Comparison of ENCODE assay signal across 8 cellular contexts in the genomic region with DNA sequence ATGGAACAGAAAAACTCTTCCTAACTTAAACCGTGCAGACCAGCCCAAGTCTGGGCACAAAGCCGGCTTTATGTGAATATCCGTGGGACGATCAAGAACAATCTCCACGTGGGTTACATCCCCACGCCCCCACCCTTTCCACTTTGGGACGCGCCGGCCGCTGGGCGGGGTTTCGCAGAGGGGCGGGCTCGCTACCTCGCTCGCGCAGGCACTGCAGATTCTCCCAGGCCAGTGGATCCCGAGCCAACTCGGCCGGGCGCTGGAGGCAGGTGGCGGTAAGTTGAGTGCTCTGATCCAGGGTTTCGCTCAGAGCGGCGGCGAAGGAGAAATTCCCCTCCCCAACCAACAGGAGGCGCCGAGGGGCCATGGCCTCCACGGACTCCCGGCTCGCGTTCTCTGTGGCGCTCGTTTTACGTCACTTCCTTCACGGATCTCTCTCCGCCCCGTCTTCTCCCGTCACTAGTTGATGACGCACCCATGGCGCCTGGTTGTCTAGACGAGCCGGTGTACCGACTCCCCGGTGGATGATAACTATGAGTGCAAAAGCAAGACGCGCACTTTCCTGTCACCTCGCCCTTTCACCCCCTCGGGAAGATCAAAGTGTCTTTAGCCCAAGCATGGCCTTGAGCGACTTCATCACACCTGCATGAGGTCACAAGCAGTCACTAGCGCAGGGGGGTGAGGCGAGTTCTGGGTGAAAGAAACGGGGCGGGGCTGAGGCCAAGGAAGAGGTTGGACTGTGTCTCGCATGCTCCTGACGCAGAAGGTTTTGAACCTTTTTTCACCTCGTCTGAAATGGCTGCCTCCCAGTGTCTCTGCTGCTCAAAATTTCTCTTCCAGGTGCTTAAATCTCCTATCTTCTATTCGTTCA. TPM values are rescaled to one million over a fixed set of nuclear protein-coding genes. Genes with fewer than 3 reads are reported as not detected.
DNase-seq lines count a peak whose midpoint lies in the region; ATAC-seq and TF ChIP-seq lines count a peak whose summit lies in the region.

A gene with protein sequence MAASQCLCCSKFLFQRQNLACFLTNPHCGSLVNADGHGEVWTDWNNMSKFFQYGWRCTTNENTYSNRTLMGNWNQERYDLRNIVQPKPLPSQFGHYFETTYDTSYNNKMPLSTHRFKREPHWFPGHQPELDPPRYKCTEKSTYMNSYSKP (plus strand): TSS at position 776 of the 871 bp plus-strand sequence. CDS start 20 bp downstream, at position 796.
A gene with protein sequence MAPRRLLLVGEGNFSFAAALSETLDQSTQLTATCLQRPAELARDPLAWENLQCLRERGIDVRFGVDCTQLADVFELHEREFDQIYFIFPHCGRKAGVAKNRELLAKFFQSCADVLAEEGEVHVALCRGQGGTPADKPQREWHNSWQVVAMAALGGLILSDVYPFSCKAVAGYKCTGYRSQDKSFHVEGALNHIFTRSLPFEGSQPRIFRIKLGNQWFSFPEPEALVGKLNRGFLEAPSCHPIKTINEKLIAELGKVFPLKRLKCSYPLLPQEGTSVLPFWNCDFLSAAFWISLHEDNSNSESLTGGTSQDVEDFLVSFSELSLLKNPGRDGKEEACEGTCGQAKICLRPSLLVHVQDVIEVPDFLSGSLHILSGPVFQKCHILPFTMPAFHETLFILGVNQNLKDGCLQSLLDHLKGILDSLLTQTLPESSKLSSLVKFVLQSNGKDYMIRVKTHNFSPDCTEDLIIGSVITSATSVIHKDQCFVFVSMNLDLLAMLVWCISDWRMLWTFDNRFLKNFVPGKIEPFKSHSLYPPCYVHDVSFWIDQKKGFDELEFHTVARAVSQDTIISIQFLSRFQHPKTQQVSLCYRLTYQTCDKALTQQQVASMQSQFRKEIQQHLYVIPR (minus strand): TSS at position 400 of the 871 bp plus-strand sequence. CDS start 33 bp downstream, at position 367.

- H3K9me3 Mint-ChIP-seq in CD14-positive monocyte: peaks cover 0 to 3% (median 0%) of the 10 kb centered on the region in 7 donors

- DNase-seq in CD14-positive monocyte (ENCODE audit: low spot score) (peak; percentile 98), NCI-H526 treated with DMSO at 0.1 percent for 48 hours (lab: John Stamatoyannopoulos, UW) (peak; percentile 100), dedifferentiated amniotic fluid mesenchymal stem cell (ENCODE audit: extremely low spot score) (peak; percentile 98), left lobe of liver (ENCODE audit: low spot score) (peak; percentile 97)
- DNase-seq in activated CD4-positive, alpha-beta T cell treated with anti-CD3 and anti-CD28 coated beads, Interleukin-2, amount 50 U/mL, for 1 hour: peak; percentile 94
- DNase-seq in stimulated activated CD4-positive, alpha-beta T cell treated with anti-CD3 and anti-CD28 coated beads, Interleukin-2, amount 100 ng/mL, for 4 hours (ENCODE audit: low read depth): peak; percentile 92

- peak within 1 kb of the TSS; percentile 99 to 100 (median 100) for H3K27ac Mint-ChIP-seq in CD14-positive monocyte

- H3K4me3 Mint-ChIP-seq in CD14-positive monocyte: peak within 1 kb of the TSS; percentile 88 to 95

- intact Hi-C loops in CD14-positive monocyte (cut with micrococcal nuclease): loop anchor here (2.0 to 10.0 kb wide), 3 partner anchors 48 to 196 kb away; partner anchors contain the start of genes NKAPD1 (in 2 of the 2) and PIH1D2 (in 2 of the 2)

- H3K27me3 Mint-ChIP-seq in CD14-positive monocyte (ENCODE audit: low read depth in 3 of 3): peaks cover 0 to 4% (median 2%) of the 10 kb centered on the region in 3 donors

- ATAC-seq in GM19328 (IDR thresholded peaks at IDR 0.05; ENCODE audit: unreplicated experiment) (peak; percentile 88), HG03520 (IDR thresholded peaks at IDR 0.05; ENCODE audit: unreplicated experiment) (peak; percentile 86), left lobe of liver (peak; percentile 95)

- H3K36me3 Mint-ChIP-seq in CD14-positive monocyte: peaks cover 12 to 13% of the 10 kb centered on the region in 2 donors

- H3K4me1 Mint-ChIP-seq in CD14-positive monocyte: peaks cover 35% of the 10 kb centered on the region

- peak; percentile 99 for TF ChIP-seq CTCF in CD14-positive monocyte (IDR thresholded peaks at IDR 0.05)

RNA-seq across cellular contexts. Expression of the first gene that starts in this region (rescaled TPM):
- polyA plus RNA-seq in CD14-positive monocyte: 1 to 10 TPM; 5.0 to 5.3 TPM
- total RNA-seq in left lobe of liver: 12.5 TPM

RNA-seq across cellular contexts. Expression of the second gene that starts in this region (rescaled TPM):
- polyA plus RNA-seq in CD14-positive monocyte: 1 to 10 TPM; 1.9 to 2.3 TPM
- 0.70 TPM for total RNA-seq in left lobe of liver

Comparison
In these comparisons a context has a peak if more than half of its experiments do, and no peak if none do; other contexts are left out.
1. Peak in every context shown above with its lines: DNase-seq and ATAC-seq.